Comparison of ENCODE assay signal across 21 cellular contexts in the genomic region with DNA sequence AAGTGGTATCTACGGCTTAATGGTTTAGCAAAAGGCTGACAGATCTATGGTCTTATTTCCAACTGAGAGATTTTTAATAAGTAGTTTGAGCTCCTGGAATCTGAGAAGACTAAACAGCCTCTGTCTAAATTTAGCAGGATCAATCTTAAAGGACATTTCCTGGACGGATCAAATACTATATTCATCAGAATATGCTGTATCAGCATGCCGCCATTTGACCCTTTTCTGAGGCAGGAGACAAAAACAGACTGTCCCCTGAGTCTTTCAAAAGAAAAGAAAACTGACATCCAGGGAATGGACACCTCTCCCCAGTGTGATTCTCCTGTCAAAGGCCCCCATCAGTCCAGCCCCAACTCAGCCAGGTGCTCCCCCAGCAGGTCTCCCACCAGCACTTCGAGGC.
A peak's percentile ranks its signal among the peaks of the same experiment; 100 is the strongest.
DNase-seq lines count a peak whose midpoint lies in the region; ATAC-seq, FAIRE-seq and TF ChIP-seq lines count a peak whose summit lies in the region.
"Had no signal": no experiment of that assay in that cellular context is flagged by ENCODE, and none has a peak within 500 bp of the region (broad histone marks: within the 10 kb centered on the region; RNA-seq: fewer than 3 reads in every experiment).

No MANE protein-coding gene starts in this region.

- no peak overlapping the region for H3K14ac ChIP-seq in IMR-90 (replicated peaks; ENCODE audit: low read depth, low read length)

- no peak overlapping the region for H3K18ac ChIP-seq in IMR-90 (ENCODE audit: low read depth, low read length)

- DNase-seq in IMR-90 (no peak), K562 (ENCODE audit: extremely low read depth in 1 of 4, low spot score in 3 of 4) (no peak), GM10248 (ENCODE audit: extremely low spot score) (no peak), LoVo (ENCODE audit: low spot score) (no peak), NOMO-1 treated with dmso at 0.1 percent for 144 hours (lab: John Stamatoyannopoulos, UW; ENCODE audit: unreplicated experiment) (no peak)
- DNase-seq: AML-193; BE2C; CD4-positive, alpha-beta T cell; CD8-positive, alpha-beta memory T cell; DMS 273 treated with DMSO at 0.1 percent for 48 hours; DMS79; EL; GDM1; GOT3; HFFc6 had no signal

- H4K91ac ChIP-seq in IMR-90 (ENCODE audit: insufficient read depth, low read depth, low read length), result no peak overlapping the region

- ATAC-seq in IMR-90 (ENCODE audit: low read depth) (no peak), K562 (no peak)

- H4K5ac ChIP-seq in IMR-90 (ENCODE audit: low read depth, low read length), result no peak overlapping the region

- no peak overlapping the region for H3K27ac ChIP-seq in IMR-90 (ENCODE audit: insufficient read depth, low read length)
- H3K27ac ChIP-seq in K562 (ENCODE audit: extremely low read depth, low read depth, low read length), result no peak overlapping the region
- H3K27ac ChIP-seq: BLaER1 treated with 17β-estradiol and CSF1 and Interleukin-3, amounts not matched to agents 10 nM and 100 nM had no signal

- H3K9ac ChIP-seq in IMR-90 (ENCODE audit: low read depth, low read length) (no peak overlapping the region), K562 (ENCODE audit: insufficient read depth in 1 of 2, low read depth in 2 of 2, low read length in 2 of 2) (no peak overlapping the region)
- H3K9ac ChIP-seq: BLaER1 treated with 17β-estradiol and CSF1 and Interleukin-3, amounts not matched to agents 10 nM and 100 nM had no signal

- in situ Hi-C loops in IMR-90 (cut with MboI; ENCODE audit: low sequenced_read_pairs), result no loop called here
- in situ Hi-C loops in K562 (cut with MboI), result no loop called here

- no peak overlapping the region for H3K4me3 ChIP-seq in IMR-90 (ENCODE audit: insufficient read depth, low read depth, low read length)
- no peak overlapping the region for H3K4me3 ChIP-seq in K562
- no peak overlapping the region for H3K4me3 ChIP-seq in neuron (ENCODE audit: low read length)
- H3K4me3 ChIP-seq: BLaER1 treated with 17β-estradiol and CSF1 and Interleukin-3, amounts not matched to agents 10 nM and 100 nM; HAP-1 had no signal

- no peaks in the 10 kb centered on the region for H3K79me2 ChIP-seq in K562 (ENCODE audit: control insufficient read depth, insufficient read depth, low read length)

- H3K4me1 ChIP-seq in IMR-90 (ENCODE audit: control insufficient read depth, insufficient read depth, low read length) (no peaks in the 10 kb centered on the region), K562 (replicated peaks in 1 of 2; ENCODE audit: control insufficient read depth in 2 of 2, insufficient read depth in 2 of 2, low read length in 2 of 2) (no peaks in the 10 kb centered on the region), neuron (ENCODE audit: insufficient read depth, low read length) (no peaks in the 10 kb centered on the region)
- H3K4me1 ChIP-seq: BE2C had no signal

- TF ChIP-seq POLR2A in IMR-90 (IDR thresholded peaks at IDR 0.05; ENCODE audit: low read depth, low read length), result no peak
- TF ChIP-seq POLR2A in K562 (conservative IDR thresholded peaks at IDR 0.05), result no peak

- dilution Hi-C loops in IMR-90 (cut with HindIII; ENCODE audit: low sequenced_read_pairs, unreplicated experiment), result no loop called here

- no peak overlapping the region for H3K56ac ChIP-seq in IMR-90 (ENCODE audit: extremely low read depth, insufficient read depth, low read length)

- no peaks in the 10 kb centered on the region for H3K9me3 ChIP-seq in IMR-90 (ENCODE audit: control insufficient read depth, insufficient read depth, low read length)
- no peaks in the 10 kb centered on the region for H3K9me3 ChIP-seq in K562 (replicated peaks; ENCODE audit: control insufficient read depth, insufficient read depth, low read depth, low read length)
- H3K9me3 ChIP-seq in neuron (ENCODE audit: low read length), result no peaks in the 10 kb centered on the region
- H3K9me3 ChIP-seq: BE2C; BLaER1 treated with 17β-estradiol and CSF1 and Interleukin-3, amounts not matched to agents 10 nM and 100 nM; HAP-1 had no signal

- TF ChIP-seq RAD21 in IMR-90 (IDR thresholded peaks at IDR 0.05; ENCODE audit: low read length), result no peak
- TF ChIP-seq RAD21 in K562 (CRISPR knock-in tag; conservative IDR thresholded peaks at IDR 0.05 in 1 of 2, IDR thresholded peaks at IDR 0.05 in 1 of 2), result no peak

- FAIRE-seq in K562 (lab: Jason Lieb, UNC), result no peak
- FAIRE-seq: D721Med, GM12892, H54 had no signal

- no peak overlapping the region for H2BK15ac ChIP-seq in IMR-90 (ENCODE audit: low read depth, low read length)

- H2BK5ac ChIP-seq in IMR-90 (ENCODE audit: low read depth, low read length, poor library complexity, severe bottlenecking), result no peak overlapping the region

- H3K27me3 ChIP-seq in IMR-90 (ENCODE audit: control insufficient read depth, insufficient read depth, low read length) (no peaks in the 10 kb centered on the region), K562 (ENCODE audit: control insufficient read depth in 2 of 2, insufficient read depth in 2 of 2, low read length in 2 of 2) (no peaks in the 10 kb centered on the region), neuron (ENCODE audit: insufficient read depth, low read length) (no peaks in the 10 kb centered on the region)
- H3K27me3 ChIP-seq: BE2C; BLaER1 treated with 17β-estradiol and CSF1 and Interleukin-3, amounts not matched to agents 10 nM and 100 nM had no signal

- H2AK5ac ChIP-seq in IMR-90 (ENCODE audit: low read depth, low read length), result no peak overlapping the region

- intact Hi-C loops in IMR-90 (cut with micrococcal nuclease) (no loop called here), K562 (cut with micrococcal nuclease) (no loop called here)

- BruUV-seq in IMR-90 (replicated peaks; lab: Mats Ljungman, UMichigan), result no TSS peak
- no TSS peak for BruUV-seq in K562 (replicated peaks; lab: Mats Ljungman, UMichigan)

- TF ChIP-seq EP300 in K562 (IDR thresholded peaks at IDR 0.05; ENCODE audit: low read length), result no peak

- CTCF ChIA-PET in IMR-90 (lab: Yijun Ruan, JAX), result interaction anchor here (0.6 kb wide), 1 partner anchor 709 kb away, joined by 3 read pairs; no protein-coding TSS in a partner anchor
- CTCF ChIA-PET in K562 (lab: Yijun Ruan, JAX; ENCODE audit: low intra/inter-chr PET ratio), result no interaction called here
- CTCF ChIA-PET in GM10248 (lab: Yijun Ruan, JAX), result no interaction called here

- POLR2A ChIA-PET in IMR-90 (lab: Charles Lee; ENCODE audit: unreplicated experiment), result no interaction called here
- POLR2A ChIA-PET in K562 (lab: Yijun Ruan, JAX), result no interaction called here
- POLR2A ChIA-PET in GM10248 (lab: Yijun Ruan, JAX), result no interaction called here

- H2AK9ac ChIP-seq in IMR-90 (replicated peaks; ENCODE audit: low read depth, low read length, poor library complexity), result no peak overlapping the region

- H3K4me2 ChIP-seq in IMR-90 (ENCODE audit: low read depth, low read length) (no peak overlapping the region), K562 (ENCODE audit: insufficient read depth, low read length) (no peak overlapping the region)
- H3K4me2 ChIP-seq: BLaER1 treated with 17β-estradiol and CSF1 and Interleukin-3, amounts not matched to agents 10 nM and 100 nM had no signal

- H4K20me1 ChIP-seq in IMR-90 (ENCODE audit: insufficient read depth, low read length) (no peaks in the 10 kb centered on the region), K562 (replicated peaks; ENCODE audit: control insufficient read depth, insufficient read depth, low read length) (no peaks in the 10 kb centered on the region)
- H4K20me1 ChIP-seq: BLaER1 treated with 17β-estradiol and CSF1 and Interleukin-3, amounts not matched to agents 10 nM and 100 nM had no signal

- H3K23ac ChIP-seq in IMR-90 (ENCODE audit: low read depth, low read length), result no peak overlapping the region

- no peak overlapping the region for H4K8ac ChIP-seq in IMR-90 (ENCODE audit: low read depth in 2 of 2, low read length in 2 of 2)

- no peak overlapping the region for H3K4ac ChIP-seq in IMR-90 (ENCODE audit: low read depth, low read length)

- no CpG with 5 or more reads among the region's 4 CpGs for WGBS in IMR-90 (ENCODE audit: extremely low coverage in 2 of 2, insufficient read length in 1 of 2), 2 experiments
- WGBS in K562 (ENCODE audit: insufficient coverage, low coverage, missing lambda C conversion rate), result 0% methylated on average over 4 of the region's 4 CpGs

- TF ChIP-seq CTCF in IMR-90 (conservative IDR thresholded peaks at IDR 0.05; ENCODE audit: low read depth, low read length) (no peak), K562 (IDR thresholded peaks at IDR 0.05 in 2 of 3, conservative IDR thresholded peaks at IDR 0.05 in 1 of 3; ENCODE audit: insufficient read depth in 2 of 3, low read depth in 1 of 3, low read length in 3 of 3) (no peak), GM10248 (IDR thresholded peaks at IDR 0.05; ENCODE audit: control extremely low read depth, extremely low read depth, low read depth, missing control alignments) (no peak)

- no peak overlapping the region for H2BK120ac ChIP-seq in IMR-90 (ENCODE audit: low read depth, low read length)

- H3K79me1 ChIP-seq in IMR-90 (ENCODE audit: low read depth in 1 of 2, low read length in 2 of 2), result no peaks in the 10 kb centered on the region

- no peaks in the 10 kb centered on the region for H3K9me1 ChIP-seq in IMR-90 (ENCODE audit: insufficient read depth, low read length)
- no peaks in the 10 kb centered on the region for H3K9me1 ChIP-seq in K562 (ENCODE audit: control insufficient read depth, insufficient read depth, low read length)

- H2AFZ ChIP-seq in IMR-90 (replicated peaks; ENCODE audit: low read length, poor library complexity) (no peak overlapping the region), K562 (ENCODE audit: low read depth, low read length) (no peak overlapping the region), neuron (ENCODE audit: low read depth, low read length) (peak overlapping the region; percentile 20)

- H3K36me3 ChIP-seq in IMR-90 (ENCODE audit: control insufficient read depth, insufficient read depth, low read length) (no peaks in the 10 kb centered on the region), K562 (ENCODE audit: control insufficient read depth, insufficient read depth, low read length) (no peaks in the 10 kb centered on the region), neuron (ENCODE audit: insufficient read depth, low read length) (no peaks in the 10 kb centered on the region)
- H3K36me3 ChIP-seq: BE2C; BLaER1 treated with 17β-estradiol and CSF1 and Interleukin-3, amounts not matched to agents 10 nM and 100 nM; HAP-1 had no signal

- no peak overlapping the region for H2BK20ac ChIP-seq in IMR-90 (ENCODE audit: low read depth, low read length)

TF ChIP-seq in K562, 482 proteins besides CTCF, POLR2A, EP300 and RAD21 (continues in another document):
- TF ChIP-seq MAFG (tag; conservative IDR thresholded peaks at IDR 0.05), result 0 out of 2 replicates have a peak, but pooled peaks have one; percentile 7
